ENCODE assay signal across 23 cellular contexts in the genomic region with DNA sequence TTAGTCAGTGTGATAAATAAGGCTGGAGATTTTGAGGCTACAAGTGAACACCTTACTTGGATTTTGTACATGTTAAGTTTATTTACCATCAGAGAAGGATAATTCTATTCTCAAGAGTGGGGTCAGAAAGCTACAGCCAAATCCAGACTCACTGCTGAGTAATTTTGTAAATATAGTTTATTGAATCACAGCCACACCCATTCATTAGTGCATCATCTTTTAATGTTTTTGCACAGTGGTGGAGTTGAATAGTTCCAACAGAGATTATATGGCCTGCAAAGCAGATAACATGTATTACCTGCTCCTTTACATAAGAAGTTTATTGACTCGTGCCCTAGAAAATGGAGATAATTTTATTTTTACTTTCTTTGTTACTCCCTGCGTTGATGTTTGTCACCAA.
DNase-seq lines count a peak whose midpoint lies in the region; ATAC-seq, FAIRE-seq and TF ChIP-seq lines count a peak whose summit lies in the region.
"Had no signal": no experiment of that assay in that cellular context is flagged by ENCODE, and none has a peak within 500 bp of the region (broad histone marks: within the 10 kb centered on the region; RNA-seq: fewer than 3 reads in every experiment).

No MANE protein-coding gene starts in this region.

- peaks cover 25% of the 10 kb centered on the region for H3F3A ChIP-seq in smooth muscle cell (ENCODE audit: low read depth)

- no peaks in the 10 kb centered on the region for H3K79me2 ChIP-seq in smooth muscle cell (ENCODE audit: low read depth)

- peak overlapping the region; percentile 21 for H3K27ac ChIP-seq in smooth muscle cell (ENCODE audit: low read depth)
- H3K27ac ChIP-seq: 22Rv1, C4-2B, lower lobe of right lung, thyroid gland had no signal

- no peaks in the 10 kb centered on the region for H3K27me3 ChIP-seq in bronchial epithelial cell (ENCODE audit: control insufficient read depth, insufficient read depth, low read length)
- no peaks in the 10 kb centered on the region for H3K27me3 ChIP-seq in smooth muscle cell (ENCODE audit: low read depth)
- H3K27me3 ChIP-seq: thyroid gland had no signal

- H3K9me3 ChIP-seq in smooth muscle cell (replicated peaks; ENCODE audit: low read depth): peaks cover 5% of the 10 kb centered on the region
- H3K9me3 ChIP-seq: lower lobe of right lung, thyroid gland had no signal

- DNase-seq in DMS153 (lab: John Stamatoyannopoulos, UW): peak; percentile 35
- no peak for DNase-seq in DMS153 treated with DMSO at 0.1 percent for 48 hours (lab: John Stamatoyannopoulos, UW; ENCODE audit: unreplicated experiment)
- peak; percentile 1 for DNase-seq in NCI-H2227 (lab: John Stamatoyannopoulos, UW; ENCODE audit: unreplicated experiment)
- peak; percentile 79 for DNase-seq in bronchial epithelial cell (ENCODE audit: low read depth)
- DNase-seq in smooth muscle cell (lab: John Stamatoyannopoulos, UW; ENCODE audit: unreplicated experiment): no peak
- no peak for DNase-seq in NCI-H774 (lab: John Stamatoyannopoulos, UW)
- no peak for DNase-seq in HuH-7 (ENCODE audit: low spot score)
- DNase-seq: activated B cell treated with CpG ODN at 0.5 μM for 24 hours; activated CD8-positive, alpha-beta T cell treated with anti-CD3 and anti-CD28 coated beads for 36 hours; activated naive CD4-positive, alpha-beta T cell treated with anti-CD3 and anti-CD28 coated beads, Interleukin-2, amount 50 U/mL, for 16 hours; activated T-cell treated with anti-CD3 and anti-CD28 coated beads, Interleukin-2, amount 50 U/mL, for 24 hours; KBM-7; lower lobe of right lung; NCI-H1048; occipital lobe; retina; Right ventricle myocardium superior; thyroid gland had no signal

- H3K4me3 ChIP-seq in bronchial epithelial cell (ENCODE audit: low read depth, low read length) (no peak overlapping the region), smooth muscle cell (no peak overlapping the region)
- H3K4me3 ChIP-seq: lower lobe of right lung, thyroid gland had no signal

- H3K4me1 ChIP-seq in smooth muscle cell (ENCODE audit: low read depth): peaks cover 18% of the 10 kb centered on the region
- H3K4me1 ChIP-seq: lower lobe of right lung, thyroid gland had no signal

- ATAC-seq in HG02571 (IDR thresholded peaks at IDR 0.05; ENCODE audit: unreplicated experiment): no peak
- ATAC-seq: activated CD8-positive, alpha-beta T cell treated with anti-CD3 and anti-CD28 coated beads for 36 hours; lower lobe of right lung; stimulated activated effector memory CD8-positive, alpha-beta T cell treated with anti-CD3 and anti-CD28 coated beads, Interleukin-12 subunit alpha, Interleukin-12 subunit beta, amount 100 ng/mL, for 72 hours had no signal

- H2AFZ ChIP-seq in smooth muscle cell (ENCODE audit: low read depth): no peak overlapping the region

- H3K36me3 ChIP-seq in bronchial epithelial cell (ENCODE audit: control insufficient read depth, insufficient read depth, low read length): no peaks in the 10 kb centered on the region
- no peaks in the 10 kb centered on the region for H3K36me3 ChIP-seq in smooth muscle cell (ENCODE audit: low read depth)
- H3K36me3 ChIP-seq: lower lobe of right lung, thyroid gland had no signal

- WGBS in smooth muscle cell (ENCODE audit: low lambda C conversion rate): 98% methylated on average over 2 of the region's 2 CpGs

- TF ChIP-seq CTCF in bronchial epithelial cell (IDR thresholded peaks at IDR 0.05; ENCODE audit: insufficient read depth, low read length, severe bottlenecking) (no peak), smooth muscle cell (IDR thresholded peaks at IDR 0.05; ENCODE audit: borderline replicate concordance, insufficient read depth, poor library complexity, severe bottlenecking) (no peak)

- no peak for FAIRE-seq in bronchial epithelial cell (lab: Jason Lieb, UNC)
- FAIRE-seq: colon had no signal

- H3K9ac ChIP-seq in smooth muscle cell (ENCODE audit: low read depth): no peak overlapping the region

- H3K4me2 ChIP-seq in smooth muscle cell: no peak overlapping the region

- no peaks in the 10 kb centered on the region for H4K20me1 ChIP-seq in smooth muscle cell (ENCODE audit: low read depth)

Comparison
In these comparisons a context has a peak if more than half of its experiments do, and no peak if none do; other contexts are left out.
1. DNase-seq: peak in DMS153 (single experiment), NCI-H2227 (single experiment) and bronchial epithelial cell (single experiment); none in DMS153 treated with DMSO at 0.1 percent for 48 hours (single experiment), smooth muscle cell (single experiment), NCI-H774 (single experiment) and HuH-7 (single experiment).